Comparison of ENCODE assay signal across 8 cellular contexts in the genomic region with DNA sequence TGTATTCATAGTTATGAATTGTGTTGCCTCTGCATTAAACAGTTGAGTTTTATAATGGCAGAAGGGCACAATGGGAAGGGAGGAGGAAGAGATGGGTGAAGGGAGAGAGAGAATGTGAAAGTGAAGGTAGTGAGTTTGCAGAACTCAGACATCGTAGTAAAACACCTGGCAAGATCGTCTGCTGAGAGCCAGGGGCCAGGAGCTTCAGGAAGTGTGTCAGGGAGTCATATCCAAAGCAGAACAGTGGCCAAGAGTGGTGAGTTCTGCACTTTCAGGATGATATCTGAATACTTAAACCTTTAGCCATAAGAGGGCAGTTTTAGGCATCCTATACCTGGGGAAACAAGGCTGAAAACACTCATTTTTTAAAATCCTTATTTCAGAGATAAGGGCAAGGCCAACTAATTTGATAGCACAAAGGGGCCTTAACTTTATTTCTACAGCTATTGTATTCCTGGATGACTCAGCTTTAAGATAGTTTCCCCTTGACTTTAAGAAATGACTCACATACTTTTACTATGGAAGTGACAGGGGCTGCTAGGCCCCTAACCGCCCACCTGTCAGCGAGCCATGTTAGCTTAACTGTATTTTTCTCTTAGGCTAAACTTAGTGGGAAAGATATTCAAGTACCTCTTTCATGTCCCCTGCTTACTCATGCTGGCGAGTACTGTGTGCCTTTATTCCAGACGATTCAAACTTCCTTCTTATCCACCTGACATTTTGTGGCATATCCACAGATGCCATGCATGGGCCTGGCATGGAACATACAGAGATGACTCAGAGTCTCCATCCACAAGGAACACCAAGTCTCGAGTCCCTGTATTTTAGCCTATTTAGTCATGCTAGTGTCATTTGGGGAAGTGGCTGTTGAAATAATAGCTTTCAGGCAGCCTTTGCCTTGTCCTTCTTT. TPM values are rescaled to one million over a fixed set of nuclear protein-coding genes. Genes with fewer than 3 reads are reported as not detected.
A peak's percentile ranks its signal among the peaks of the same experiment; 100 is the strongest.
DNase-seq lines count a peak whose midpoint lies in the region; ATAC-seq and TF ChIP-seq lines count a peak whose summit lies in the region.

No MANE protein-coding gene starts in this region.

- H3K4me1 Mint-ChIP-seq in CD8-positive, alpha-beta T cell (ENCODE audit: low read depth): peaks cover 3% of the 10 kb centered on the region

- TF ChIP-seq CTCF in CD8-positive, alpha-beta T cell (IDR thresholded peaks at IDR 0.05): no peak
- TF ChIP-seq CTCF in fibroblast of the aortic adventitia (IDR thresholded peaks at IDR 0.05; ENCODE audit: insufficient read depth, low read length): no peak

- H3K27me3 ChIP-seq in CD8-positive, alpha-beta T cell (ENCODE audit: insufficient read depth, low read length): no peaks in the 10 kb centered on the region

- no peaks in the 10 kb centered on the region for H3K9me3 ChIP-seq in CD8-positive, alpha-beta T cell (ENCODE audit: low read length)

- H3K27ac Mint-ChIP-seq in CD8-positive, alpha-beta T cell: peak overlapping the region; percentile 50

- H3K36me3 Mint-ChIP-seq in CD8-positive, alpha-beta T cell: peaks cover 25% of the 10 kb centered on the region

- no peak overlapping the region for H3K4me3 Mint-ChIP-seq in CD8-positive, alpha-beta T cell

- no peak overlapping the region for H3K4me3 ChIP-seq in CD8-positive, alpha-beta T cell (ENCODE audit: low read depth, low read length)
- no peak overlapping the region for H3K4me3 ChIP-seq in fibroblast of the aortic adventitia (ENCODE audit: low read depth, low read length)

- H3K27ac ChIP-seq in CD8-positive, alpha-beta T cell (ENCODE audit: low read depth, low read length): no peak overlapping the region

- no peaks in the 10 kb centered on the region for H3K9me3 Mint-ChIP-seq in CD8-positive, alpha-beta T cell

- POLR2A ChIA-PET in CD8-positive, alpha-beta T cell (lab: Charles Lee): no interaction called here

- CTCF ChIA-PET in CD8-positive, alpha-beta T cell (lab: Charles Lee): interaction anchor here (0.6 to 11.7 kb wide), 4 partner anchors 10 to 165 kb away, joined by 3 to 109 read pairs (median 16); no protein-coding TSS in a partner anchor

- H3K36me3 ChIP-seq in CD8-positive, alpha-beta T cell (ENCODE audit: insufficient read depth, low read length): no peaks in the 10 kb centered on the region

- DNase-seq in CD8-positive, alpha-beta T cell: no peak
- peak; percentile 80 for DNase-seq in activated CD8-positive, alpha-beta memory T cell treated with anti-CD3 and anti-CD28 coated beads for 24 hours
- DNase-seq in fibroblast of the aortic adventitia (ENCODE audit: low read depth) (peak; percentile 83), DMS79 treated with DMSO at 0.1 percent for 48 hours (lab: John Stamatoyannopoulos, UW) (no peak), NCI-H1105 (lab: John Stamatoyannopoulos, UW) (no peak)
- DNase-seq in stimulated activated CD4-positive, alpha-beta T cell treated with anti-CD3 and anti-CD28 coated beads, Interleukin-1b, Interleukin-23, amount 100 ng/mL, for 24 hours (ENCODE audit: low read depth in 4 of 4, low spot score in 1 of 4): peak; percentile 37 to 63 (median 52)

- no peak for ATAC-seq in CD8-positive, alpha-beta T cell
- ATAC-seq in GM21360 (IDR thresholded peaks at IDR 0.05; ENCODE audit: unreplicated experiment) (peak; percentile 74), HG03565 (IDR thresholded peaks at IDR 0.05; ENCODE audit: unreplicated experiment) (peak; percentile 72)

- H3K27me3 Mint-ChIP-seq in CD8-positive, alpha-beta T cell (ENCODE audit: low read depth): no peaks in the 10 kb centered on the region

- intact Hi-C loops in CD8-positive, alpha-beta T cell (cut with DNase I, micrococcal nuclease): no loop called here

- H3K4me1 ChIP-seq in CD8-positive, alpha-beta T cell (ENCODE audit: insufficient read depth, low read length): no peaks in the 10 kb centered on the region

RNA-seq across cellular contexts. Expression of a gene that starts 53.9 kb away (rescaled TPM):
- not detected for total RNA-seq in CD8-positive, alpha-beta T cell
- total RNA-seq in fibroblast of the aortic adventitia (ENCODE audit: low replicate concordance): not detected in 2 replicates

Comparison
In these comparisons a context has a peak if more than half of its experiments do, and no peak if none do; other contexts are left out.
1. DNase-seq: peak in activated CD8-positive, alpha-beta memory T cell treated with anti-CD3 and anti-CD28 coated beads for 24 hours (single experiment), fibroblast of the aortic adventitia (single experiment) and stimulated activated CD4-positive, alpha-beta T cell treated with anti-CD3 and anti-CD28 coated beads, Interleukin-1b, Interleukin-23, amount 100 ng/mL, for 24 hours (4 of 4); none in CD8-positive, alpha-beta T cell (0 of 7), DMS79 treated with DMSO at 0.1 percent for 48 hours (single experiment) and NCI-H1105 (single experiment).